In the genomic region with DNA sequence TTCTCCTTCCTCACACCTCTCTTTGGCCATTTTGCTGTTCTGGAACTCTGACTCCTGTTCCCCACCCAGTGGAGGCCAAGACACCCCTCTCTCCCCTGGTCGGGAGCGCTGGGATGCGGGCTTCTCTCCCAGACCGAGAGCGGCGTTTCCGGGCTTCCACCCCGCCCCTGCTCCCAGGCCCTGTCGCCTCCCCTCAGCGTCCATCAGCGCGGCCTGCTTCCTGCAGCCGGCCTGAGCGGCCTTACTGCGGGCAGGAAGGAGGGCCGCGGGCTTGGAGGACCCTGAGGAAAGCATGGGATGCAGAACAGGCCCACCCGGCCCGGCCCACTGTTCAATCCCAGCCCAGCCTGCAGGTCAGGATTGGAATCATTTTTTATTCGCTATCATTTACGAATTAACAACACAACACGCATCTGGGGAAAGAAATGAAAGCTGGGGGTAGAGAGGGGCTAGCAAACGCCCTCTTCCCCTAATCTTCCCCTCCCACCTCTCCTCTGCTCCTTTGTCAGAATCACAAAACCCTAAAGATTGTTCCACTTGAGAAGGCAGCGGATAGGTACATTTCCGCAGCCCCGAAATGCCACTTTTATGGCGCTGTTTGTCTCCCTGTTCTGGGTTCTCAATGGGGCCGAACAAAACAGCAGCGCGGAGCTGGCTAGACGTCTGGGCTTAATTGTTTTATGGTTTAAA, we compare ENCODE assay signal across 1 cellular context.
TF ChIP-seq lines count a peak whose summit lies in the region.

No MANE protein-coding gene starts in this region.

TF ChIP-seq in WTC11, 78 proteins besides CTCF, POLR2A, EP300 and RAD21 (continued from another document):
- TF ChIP-seq, protein P1, sequence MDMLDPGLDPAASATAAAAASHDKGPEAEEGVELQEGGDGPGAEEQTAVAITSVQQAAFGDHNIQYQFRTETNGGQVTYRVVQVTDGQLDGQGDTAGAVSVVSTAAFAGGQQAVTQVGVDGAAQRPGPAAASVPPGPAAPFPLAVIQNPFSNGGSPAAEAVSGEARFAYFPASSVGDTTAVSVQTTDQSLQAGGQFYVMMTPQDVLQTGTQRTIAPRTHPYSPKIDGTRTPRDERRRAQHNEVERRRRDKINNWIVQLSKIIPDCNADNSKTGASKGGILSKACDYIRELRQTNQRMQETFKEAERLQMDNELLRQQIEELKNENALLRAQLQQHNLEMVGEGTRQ (CRISPR knock-in tag; IDR thresholded peaks at IDR 0.05), result no peak
- TF ChIP-seq IRF2 (CRISPR knock-in tag; IDR thresholded peaks at IDR 0.05; ENCODE audit: borderline replicate concordance, low read depth) (no peak), ZNF416 (CRISPR knock-in tag; IDR thresholded peaks at IDR 0.05) (no peak), ZNF317 (CRISPR knock-in tag; IDR thresholded peaks at IDR 0.05; ENCODE audit: borderline replicate concordance, low read depth) (no peak)
